8 cellular contexts compared by ENCODE assay signal in the genomic region with DNA sequence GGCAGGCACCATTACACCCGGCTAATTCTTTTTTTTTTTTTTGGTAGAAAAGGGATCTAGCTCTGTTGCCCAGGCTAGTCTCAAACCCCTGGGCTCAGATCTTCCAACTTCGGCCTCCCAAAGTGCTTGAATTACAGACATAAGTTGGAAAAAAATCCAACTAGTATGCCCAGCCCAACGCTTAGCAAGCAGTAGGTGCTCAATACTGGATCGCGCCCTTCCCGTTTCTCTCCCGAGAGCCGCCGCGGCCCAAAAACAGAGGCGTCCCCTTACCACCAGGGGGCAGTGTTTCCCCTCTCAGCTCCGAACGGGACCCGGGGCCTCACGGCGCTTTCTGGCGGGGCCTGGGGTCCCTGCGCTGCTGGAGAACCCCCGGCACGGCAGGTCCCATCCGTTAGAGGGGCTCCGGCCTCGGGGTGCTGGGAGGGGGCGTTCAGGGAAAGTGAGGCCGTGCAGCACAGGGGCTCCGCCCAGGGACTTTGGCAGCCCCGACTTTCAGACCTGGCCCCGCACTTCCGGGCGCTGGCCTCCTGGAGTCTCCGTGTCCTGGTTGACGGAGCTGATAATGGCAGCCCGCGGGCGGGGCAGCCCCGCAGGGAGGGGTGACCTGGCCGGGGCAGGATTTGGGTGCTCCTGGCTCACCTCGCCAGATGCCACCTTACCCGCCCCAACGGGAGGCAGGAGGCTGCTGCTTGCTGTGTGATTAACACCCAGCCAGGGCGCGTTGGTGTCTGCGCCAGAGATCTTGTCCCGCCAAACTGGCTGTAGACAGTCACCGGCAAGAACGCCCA. TPM values are rescaled to one million over a fixed set of nuclear protein-coding genes. Genes with fewer than 3 reads are reported as not detected.
A peak's percentile ranks its signal among the peaks of the same experiment; 100 is the strongest.
DNase-seq lines count a peak whose midpoint lies in the region; ATAC-seq and TF ChIP-seq lines count a peak whose summit lies in the region.

No MANE protein-coding gene starts in this region.

- H3K27ac Mint-ChIP-seq in activated T-helper 17 cell treated with anti-CD3 and anti-CD28 coated beads, Interleukin-2, amount 50 U/mL, for 72 hours: peak overlapping the region; percentile 73
- H3K27ac Mint-ChIP-seq in nephron progenitor cell: no peak overlapping the region
- H3K27ac Mint-ChIP-seq in stimulated activated naive CD8-positive, alpha-beta T cell treated with anti-CD3 and anti-CD28 coated beads, Interleukin-15, Interleukin-2, amounts not matched to agents 100 ng/mL and 50 ng/mL, for 24 hours: peak overlapping the region; percentile 77

- H3K4me1 Mint-ChIP-seq in activated T-helper 17 cell treated with anti-CD3 and anti-CD28 coated beads, Interleukin-2, amount 50 U/mL, for 72 hours: peaks cover 8% of the 10 kb centered on the region
- peaks cover 38% of the 10 kb centered on the region for H3K4me1 Mint-ChIP-seq in nephron progenitor cell
- H3K4me1 Mint-ChIP-seq in stimulated activated naive CD8-positive, alpha-beta T cell treated with anti-CD3 and anti-CD28 coated beads, Interleukin-15, Interleukin-2, amounts not matched to agents 100 ng/mL and 50 ng/mL, for 24 hours (ENCODE audit: low read depth): peaks cover 12% of the 10 kb centered on the region

- peak; percentile 32 for DNase-seq in AG09319 (ENCODE audit: extremely low read depth, low read depth)
- peak; percentile 88 for DNase-seq in KBM-7
- DNase-seq in RPMI8226: peak; percentile 89
- peak; percentile 74 for DNase-seq in fibroblast of the aortic adventitia (ENCODE audit: low read depth)
- peak; percentile 93 for DNase-seq in nephron progenitor cell

- H3K4me3 ChIP-seq in fibroblast of the aortic adventitia (ENCODE audit: low read depth, low read length): peak overlapping the region; percentile 60

- ATAC-seq in GM19035 (IDR thresholded peaks at IDR 0.05; ENCODE audit: unreplicated experiment): peak; percentile 86
- peak; percentile 93 for ATAC-seq in activated T-helper 17 cell treated with anti-CD3 and anti-CD28 coated beads, Interleukin-2, amount 50 U/mL, for 72 hours (replicated peaks)

- in situ Hi-C loops in KBM-7 (cut with MboI; ENCODE audit: low pct_unique_long_range_greater_than_20kb, low sequenced_read_pairs): no loop called here

- H3K9me3 Mint-ChIP-seq in activated T-helper 17 cell treated with anti-CD3 and anti-CD28 coated beads, Interleukin-2, amount 50 U/mL, for 72 hours: no peaks in the 10 kb centered on the region
- H3K9me3 Mint-ChIP-seq in nephron progenitor cell: no peaks in the 10 kb centered on the region
- H3K9me3 Mint-ChIP-seq in stimulated activated naive CD8-positive, alpha-beta T cell treated with anti-CD3 and anti-CD28 coated beads, Interleukin-15, Interleukin-2, amounts not matched to agents 100 ng/mL and 50 ng/mL, for 24 hours: no peaks in the 10 kb centered on the region

- H3K36me3 Mint-ChIP-seq in activated T-helper 17 cell treated with anti-CD3 and anti-CD28 coated beads, Interleukin-2, amount 50 U/mL, for 72 hours (ENCODE audit: low read depth): no peaks in the 10 kb centered on the region
- H3K36me3 Mint-ChIP-seq in nephron progenitor cell (ENCODE audit: low read depth): no peaks in the 10 kb centered on the region
- no peaks in the 10 kb centered on the region for H3K36me3 Mint-ChIP-seq in stimulated activated naive CD8-positive, alpha-beta T cell treated with anti-CD3 and anti-CD28 coated beads, Interleukin-15, Interleukin-2, amounts not matched to agents 100 ng/mL and 50 ng/mL, for 24 hours (ENCODE audit: low read depth)

- peak overlapping the region; percentile 60 for H3K4me3 Mint-ChIP-seq in activated T-helper 17 cell treated with anti-CD3 and anti-CD28 coated beads, Interleukin-2, amount 50 U/mL, for 72 hours
- H3K4me3 Mint-ChIP-seq in nephron progenitor cell: peak overlapping the region; percentile 78
- peak overlapping the region; percentile 54 for H3K4me3 Mint-ChIP-seq in stimulated activated naive CD8-positive, alpha-beta T cell treated with anti-CD3 and anti-CD28 coated beads, Interleukin-15, Interleukin-2, amounts not matched to agents 100 ng/mL and 50 ng/mL, for 24 hours

- H3K27me3 Mint-ChIP-seq in activated T-helper 17 cell treated with anti-CD3 and anti-CD28 coated beads, Interleukin-2, amount 50 U/mL, for 72 hours: no peaks in the 10 kb centered on the region
- H3K27me3 Mint-ChIP-seq in nephron progenitor cell (ENCODE audit: low read depth, poor library complexity): peaks cover 15% of the 10 kb centered on the region
- H3K27me3 Mint-ChIP-seq in stimulated activated naive CD8-positive, alpha-beta T cell treated with anti-CD3 and anti-CD28 coated beads, Interleukin-15, Interleukin-2, amounts not matched to agents 100 ng/mL and 50 ng/mL, for 24 hours: peaks cover 7% of the 10 kb centered on the region

- TF ChIP-seq CTCF in AG09319 (IDR thresholded peaks at IDR 0.05; ENCODE audit: low read depth, low read length) (peak; percentile 89), fibroblast of the aortic adventitia (IDR thresholded peaks at IDR 0.05; ENCODE audit: insufficient read depth, low read length) (peak; percentile 93), nephron progenitor cell (IDR thresholded peaks at IDR 0.05) (peak; percentile 98)

RNA-seq across cellular contexts. Expression of a gene that starts 15.2 kb away (rescaled TPM):
- not detected for total RNA-seq in activated T-helper 17 cell treated with anti-CD3 and anti-CD28 coated beads, Interleukin-2, amount 50 U/mL, for 72 hours
- total RNA-seq in fibroblast of the aortic adventitia (ENCODE audit: low replicate concordance): 6.9 and 30.9 TPM in 2 replicates

Comparison
In these comparisons a context has a peak if more than half of its experiments do, and no peak if none do; other contexts are left out.
1. Peak in every context shown above with its lines: DNase-seq, ATAC-seq and H3K4me3 ChIP-seq.
2. DNase-seq: peak in every context shown above with its lines; median percentile 93 in nephron progenitor cell; 89 in RPMI8226; 88 in KBM-7; 74 in fibroblast of the aortic adventitia; 32 in AG09319.